Comparison of ENCODE assay signal across 2 cellular contexts in the genomic region with DNA sequence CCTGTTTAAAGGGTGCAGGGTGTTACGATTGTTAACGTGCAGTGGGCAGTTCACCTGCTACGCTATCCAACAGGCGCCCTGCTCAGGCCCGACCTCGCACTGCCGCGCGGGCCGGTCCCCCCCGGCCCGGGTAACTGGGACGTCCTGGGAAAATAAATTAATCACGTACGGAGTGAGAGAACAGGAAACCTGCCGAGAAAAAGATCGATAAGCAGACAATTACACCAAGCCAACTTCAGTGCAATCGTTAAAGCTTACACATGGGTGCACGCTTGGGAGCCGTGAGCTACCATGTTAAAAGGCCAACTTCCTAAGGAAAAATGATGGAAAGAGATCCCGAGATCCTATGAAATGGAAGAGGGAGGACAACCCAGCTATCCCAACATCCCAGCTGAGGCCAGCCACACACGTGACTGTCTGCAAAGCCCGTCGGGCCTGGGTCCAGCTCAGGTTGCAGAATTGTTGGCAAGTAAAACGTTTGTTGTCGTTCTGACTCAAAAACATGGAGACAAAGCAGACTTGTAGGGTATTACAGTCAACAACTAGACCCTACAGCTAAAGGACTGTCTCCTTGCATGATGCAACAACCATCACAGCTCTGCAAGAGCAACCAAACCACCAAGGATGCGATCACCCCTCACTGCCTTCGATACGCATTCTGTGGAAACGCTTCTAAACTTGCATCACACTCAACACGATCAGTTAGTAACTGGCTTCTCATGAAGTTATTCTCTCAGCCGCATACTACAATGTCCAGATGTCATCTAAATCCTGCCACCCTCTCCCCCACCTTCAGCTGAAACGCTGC.
TF ChIP-seq lines count a peak whose summit lies in the region.

No MANE protein-coding gene starts in this region.

TF ChIP-seq in SK-N-SH, 30 proteins besides CTCF, POLR2A, EP300 and RAD21:
- TF ChIP-seq, protein P1, sequence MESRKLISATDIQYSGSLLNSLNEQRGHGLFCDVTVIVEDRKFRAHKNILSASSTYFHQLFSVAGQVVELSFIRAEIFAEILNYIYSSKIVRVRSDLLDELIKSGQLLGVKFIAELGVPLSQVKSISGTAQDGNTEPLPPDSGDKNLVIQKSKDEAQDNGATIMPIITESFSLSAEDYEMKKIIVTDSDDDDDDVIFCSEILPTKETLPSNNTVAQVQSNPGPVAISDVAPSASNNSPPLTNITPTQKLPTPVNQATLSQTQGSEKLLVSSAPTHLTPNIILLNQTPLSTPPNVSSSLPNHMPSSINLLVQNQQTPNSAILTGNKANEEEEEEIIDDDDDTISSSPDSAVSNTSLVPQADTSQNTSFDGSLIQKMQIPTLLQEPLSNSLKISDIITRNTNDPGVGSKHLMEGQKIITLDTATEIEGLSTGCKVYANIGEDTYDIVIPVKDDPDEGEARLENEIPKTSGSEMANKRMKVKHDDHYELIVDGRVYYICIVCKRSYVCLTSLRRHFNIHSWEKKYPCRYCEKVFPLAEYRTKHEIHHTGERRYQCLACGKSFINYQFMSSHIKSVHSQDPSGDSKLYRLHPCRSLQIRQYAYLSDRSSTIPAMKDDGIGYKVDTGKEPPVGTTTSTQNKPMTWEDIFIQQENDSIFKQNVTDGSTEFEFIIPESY (IDR thresholded peaks at IDR 0.05; ENCODE audit: borderline replicate concordance, low read depth) = no peak
- no peak for TF ChIP-seq FOXJ3 (CRISPR knock-in tag; IDR thresholded peaks at IDR 0.05)
- TF ChIP-seq, protein P2, sequence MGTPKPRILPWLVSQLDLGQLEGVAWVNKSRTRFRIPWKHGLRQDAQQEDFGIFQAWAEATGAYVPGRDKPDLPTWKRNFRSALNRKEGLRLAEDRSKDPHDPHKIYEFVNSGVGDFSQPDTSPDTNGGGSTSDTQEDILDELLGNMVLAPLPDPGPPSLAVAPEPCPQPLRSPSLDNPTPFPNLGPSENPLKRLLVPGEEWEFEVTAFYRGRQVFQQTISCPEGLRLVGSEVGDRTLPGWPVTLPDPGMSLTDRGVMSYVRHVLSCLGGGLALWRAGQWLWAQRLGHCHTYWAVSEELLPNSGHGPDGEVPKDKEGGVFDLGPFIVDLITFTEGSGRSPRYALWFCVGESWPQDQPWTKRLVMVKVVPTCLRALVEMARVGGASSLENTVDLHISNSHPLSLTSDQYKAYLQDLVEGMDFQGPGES (IDR thresholded peaks at IDR 0.05; ENCODE audit: low read depth, low read length) = no peak
- no peak for TF ChIP-seq YY1 (IDR thresholded peaks at IDR 0.05; ENCODE audit: low read depth)
- TF ChIP-seq TEAD4 (IDR thresholded peaks at IDR 0.05; ENCODE audit: borderline replicate concordance, insufficient read depth) = no peak
- TF ChIP-seq, protein P3, sequence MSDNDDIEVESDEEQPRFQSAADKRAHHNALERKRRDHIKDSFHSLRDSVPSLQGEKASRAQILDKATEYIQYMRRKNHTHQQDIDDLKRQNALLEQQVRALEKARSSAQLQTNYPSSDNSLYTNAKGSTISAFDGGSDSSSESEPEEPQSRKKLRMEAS (IDR thresholded peaks at IDR 0.05; ENCODE audit: low read depth) = no peak
- no peak for TF ChIP-seq MXI1 (IDR thresholded peaks at IDR 0.05; ENCODE audit: low read depth, low read length)
- TF ChIP-seq, protein P4, sequence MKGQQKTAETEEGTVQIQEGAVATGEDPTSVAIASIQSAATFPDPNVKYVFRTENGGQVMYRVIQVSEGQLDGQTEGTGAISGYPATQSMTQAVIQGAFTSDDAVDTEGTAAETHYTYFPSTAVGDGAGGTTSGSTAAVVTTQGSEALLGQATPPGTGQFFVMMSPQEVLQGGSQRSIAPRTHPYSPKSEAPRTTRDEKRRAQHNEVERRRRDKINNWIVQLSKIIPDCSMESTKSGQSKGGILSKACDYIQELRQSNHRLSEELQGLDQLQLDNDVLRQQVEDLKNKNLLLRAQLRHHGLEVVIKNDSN (IDR thresholded peaks at IDR 0.05; ENCODE audit: borderline replicate concordance, low read depth) = no peak
- TF ChIP-seq CHD2 (IDR thresholded peaks at IDR 0.05; ENCODE audit: low read length, partially characterized antibody) = no peak
- no peak for TF ChIP-seq SMC3 (IDR thresholded peaks at IDR 0.05; ENCODE audit: low read depth, low read length)
- no peak for TF ChIP-seq GABPA (IDR thresholded peaks at IDR 0.05; ENCODE audit: low read depth)
- no peak for TF ChIP-seq JUND (IDR thresholded peaks at IDR 0.05)
- TF ChIP-seq NRF1 (IDR thresholded peaks at IDR 0.05; ENCODE audit: low read depth, low read length) = no peak
- no peak for TF ChIP-seq ELF1 (IDR thresholded peaks at IDR 0.05)
- no peak; the same call in 1 of the 2 replicates for TF ChIP-seq FOXM1 (IDR thresholded peaks at IDR 0.05; ENCODE audit: low read depth)
- TF ChIP-seq TCF12 (IDR thresholded peaks at IDR 0.05) = no peak
- no peak for TF ChIP-seq POLR2AphosphoS5 (IDR thresholded peaks at IDR 0.05; ENCODE audit: low read depth, low read length)

TF ChIP-seq in SK-N-SH treated with all-trans-retinoic acid at 6 μM for 48 hours, 23 proteins besides CTCF, POLR2A, EP300 and RAD21 (continued from another document):
- TF ChIP-seq ZNF8 (CRISPR knock-in tag; IDR thresholded peaks at IDR 0.05) (no peak), ZNF70 (CRISPR knock-in tag; IDR thresholded peaks at IDR 0.05) (no peak), OSR1 (CRISPR knock-in tag; IDR thresholded peaks at IDR 0.05) (no peak)
- TF ChIP-seq, protein P5, sequence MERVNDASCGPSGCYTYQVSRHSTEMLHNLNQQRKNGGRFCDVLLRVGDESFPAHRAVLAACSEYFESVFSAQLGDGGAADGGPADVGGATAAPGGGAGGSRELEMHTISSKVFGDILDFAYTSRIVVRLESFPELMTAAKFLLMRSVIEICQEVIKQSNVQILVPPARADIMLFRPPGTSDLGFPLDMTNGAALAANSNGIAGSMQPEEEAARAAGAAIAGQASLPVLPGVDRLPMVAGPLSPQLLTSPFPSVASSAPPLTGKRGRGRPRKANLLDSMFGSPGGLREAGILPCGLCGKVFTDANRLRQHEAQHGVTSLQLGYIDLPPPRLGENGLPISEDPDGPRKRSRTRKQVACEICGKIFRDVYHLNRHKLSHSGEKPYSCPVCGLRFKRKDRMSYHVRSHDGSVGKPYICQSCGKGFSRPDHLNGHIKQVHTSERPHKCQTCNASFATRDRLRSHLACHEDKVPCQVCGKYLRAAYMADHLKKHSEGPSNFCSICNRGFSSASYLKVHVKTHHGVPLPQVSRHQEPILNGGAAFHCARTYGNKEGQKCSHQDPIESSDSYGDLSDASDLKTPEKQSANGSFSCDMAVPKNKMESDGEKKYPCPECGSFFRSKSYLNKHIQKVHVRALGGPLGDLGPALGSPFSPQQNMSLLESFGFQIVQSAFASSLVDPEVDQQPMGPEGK (CRISPR knock-in tag; IDR thresholded peaks at IDR 0.05; ENCODE audit: borderline replicate concordance) = no peak
- TF ChIP-seq, protein P6, sequence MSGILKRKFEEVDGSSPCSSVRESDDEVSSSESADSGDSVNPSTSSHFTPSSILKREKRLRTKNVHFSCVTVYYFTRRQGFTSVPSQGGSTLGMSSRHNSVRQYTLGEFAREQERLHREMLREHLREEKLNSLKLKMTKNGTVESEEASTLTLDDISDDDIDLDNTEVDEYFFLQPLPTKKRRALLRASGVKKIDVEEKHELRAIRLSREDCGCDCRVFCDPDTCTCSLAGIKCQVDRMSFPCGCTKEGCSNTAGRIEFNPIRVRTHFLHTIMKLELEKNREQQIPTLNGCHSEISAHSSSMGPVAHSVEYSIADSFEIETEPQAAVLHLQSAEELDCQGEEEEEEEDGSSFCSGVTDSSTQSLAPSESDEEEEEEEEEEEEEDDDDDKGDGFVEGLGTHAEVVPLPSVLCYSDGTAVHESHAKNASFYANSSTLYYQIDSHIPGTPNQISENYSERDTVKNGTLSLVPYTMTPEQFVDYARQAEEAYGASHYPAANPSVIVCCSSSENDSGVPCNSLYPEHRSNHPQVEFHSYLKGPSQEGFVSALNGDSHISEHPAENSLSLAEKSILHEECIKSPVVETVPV (CRISPR knock-in tag; IDR thresholded peaks at IDR 0.05) = no peak
